20 cellular contexts compared by ENCODE assay signal in the genomic region with DNA sequence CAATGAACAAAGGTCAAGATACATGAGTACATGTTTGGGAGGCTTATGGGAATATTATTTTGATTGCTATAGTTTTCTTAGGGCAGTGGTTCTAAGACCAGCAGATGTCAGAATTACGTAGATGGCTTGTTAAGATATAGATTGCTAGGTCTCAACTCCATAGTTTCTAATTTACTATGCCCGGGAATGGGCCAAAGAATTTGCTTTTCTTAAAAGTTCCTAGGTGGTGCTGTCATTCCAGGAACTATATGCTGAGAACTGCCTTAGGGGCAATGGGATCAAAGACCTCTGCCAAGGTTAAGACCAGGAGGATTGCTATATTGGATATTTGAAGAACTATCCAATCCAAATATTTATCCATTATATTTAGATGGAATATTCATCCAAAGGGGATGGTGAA.
DNase-seq lines count a peak whose midpoint lies in the region; ATAC-seq and TF ChIP-seq lines count a peak whose summit lies in the region.
"Had no signal": no experiment of that assay in that cellular context is flagged by ENCODE, and none has a peak within 500 bp of the region (broad histone marks: within the 10 kb centered on the region; RNA-seq: fewer than 3 reads in every experiment).

No MANE protein-coding gene starts in this region.

- no peak overlapping the region for H2AFZ ChIP-seq in GM23338
- no peak overlapping the region for H2AFZ ChIP-seq in trophoblast cell (ENCODE audit: insufficient read depth, low read length, poor library complexity)

- no CpG with 5 or more reads among the region's 2 CpGs for WGBS in trophoblast cell (ENCODE audit: extremely low coverage, insufficient coverage, insufficient read length)

- H2BK12ac ChIP-seq in trophoblast cell (ENCODE audit: low read length) = no peak overlapping the region

- no peak overlapping the region for H3K4ac ChIP-seq in trophoblast cell (ENCODE audit: low read depth, low read length)

- H2BK5ac ChIP-seq in trophoblast cell (ENCODE audit: low read depth, low read length, poor library complexity) = no peak overlapping the region

- H3K36me3 ChIP-seq in GM23338 (ENCODE audit: insufficient read depth) = no peaks in the 10 kb centered on the region
- H3K36me3 ChIP-seq in trophoblast cell (ENCODE audit: control insufficient read depth in 1 of 2, insufficient read depth in 2 of 2, low read length in 2 of 2) = no peaks in the 10 kb centered on the region
- H3K36me3 ChIP-seq: BLaER1 treated with 17β-estradiol and CSF1 and Interleukin-3, amounts not matched to agents 10 nM and 100 nM had no signal

- H3K27ac Mint-ChIP-seq in GM23338 (no peak overlapping the region), WTC11 (no peak overlapping the region)
- H3K27ac Mint-ChIP-seq: B cell; CD4-positive, alpha-beta T cell; CD8-positive, alpha-beta T cell had no signal

- no peak for ATAC-seq in GM23338
- ATAC-seq in WTC11 = peak; percentile 39
- no peak for ATAC-seq in HG03432 (IDR thresholded peaks at IDR 0.05; ENCODE audit: unreplicated experiment)
- ATAC-seq: A549; CD8-positive, alpha-beta T cell; GM12878 had no signal

- H3K4me1 ChIP-seq in GM23338 (ENCODE audit: insufficient read depth) = no peaks in the 10 kb centered on the region
- no peaks in the 10 kb centered on the region for H3K4me1 ChIP-seq in trophoblast cell (ENCODE audit: control insufficient read depth in 1 of 2, insufficient read depth in 2 of 2, low read length in 2 of 2)
- H3K4me1 ChIP-seq: A549, Caco-2 had no signal

- no peaks in the 10 kb centered on the region for H3K27me3 Mint-ChIP-seq in GM23338 (ENCODE audit: insufficient read depth, low read depth, poor library complexity)
- no peaks in the 10 kb centered on the region for H3K27me3 Mint-ChIP-seq in WTC11 (ENCODE audit: low read depth)
- H3K27me3 Mint-ChIP-seq: B cell; CD4-positive, alpha-beta T cell had no signal

- no peaks in the 10 kb centered on the region for H3K36me3 Mint-ChIP-seq in GM23338 (ENCODE audit: low read depth)
- no peaks in the 10 kb centered on the region for H3K36me3 Mint-ChIP-seq in WTC11

- H4K91ac ChIP-seq in trophoblast cell (ENCODE audit: low read depth, low read length) = no peak overlapping the region

- H3K9me2 ChIP-seq in GM23338 (ENCODE audit: insufficient read depth) = no peaks in the 10 kb centered on the region

- H3K23ac ChIP-seq in trophoblast cell (ENCODE audit: low read length) = no peak overlapping the region

- no peak overlapping the region for H4K12ac ChIP-seq in trophoblast cell (ENCODE audit: low read depth, low read length)

- H3K4me3 ChIP-seq in GM23338 (no peak overlapping the region), trophoblast cell (ENCODE audit: low read depth, low read length) (no peak overlapping the region)
- H3K4me3 ChIP-seq: A549; BLaER1 treated with 17β-estradiol and CSF1 and Interleukin-3, amounts not matched to agents 10 nM and 100 nM; GM12878 had no signal

- no peak overlapping the region for H2AK5ac ChIP-seq in trophoblast cell (ENCODE audit: low read length)

- POLR2A ChIA-PET in WTC11 (lab: Charles Lee) = no interaction called here

- no peak overlapping the region for H4K8ac ChIP-seq in trophoblast cell (ENCODE audit: low read depth, low read length)

- H3K4me2 ChIP-seq in GM23338 (no peak overlapping the region), trophoblast cell (ENCODE audit: low read length) (no peak overlapping the region)
- H3K4me2 ChIP-seq: A549; BLaER1 treated with 17β-estradiol and CSF1 and Interleukin-3, amounts not matched to agents 10 nM and 100 nM had no signal

- no peak overlapping the region for H3K18ac ChIP-seq in trophoblast cell (ENCODE audit: low read length)

- TF ChIP-seq CTCF in GM23338 (conservative IDR thresholded peaks at IDR 0.05; ENCODE audit: low read depth in 2 of 2) (no peak; a peak in 1 of 4 replicates), WTC11 (IDR thresholded peaks at IDR 0.05) (no peak)

- H3K14ac ChIP-seq in trophoblast cell (ENCODE audit: low read length) = no peak overlapping the region

- DNase-seq in GM23338 (ENCODE audit: low spot score) (peak; percentile 6), WTC11 (ENCODE audit: low spot score) (no peak), trophoblast cell (peak; percentile 51 to 77), SIG-M5 (lab: John Stamatoyannopoulos, UW) (no peak)
- DNase-seq: AML-193; Caco-2; Calu3; CD4-positive, alpha-beta T cell; CD8-positive, alpha-beta T cell; DMS79; DND-41; EL; GDM1 had no signal

- H3F3A ChIP-seq in GM23338 (replicated peaks; ENCODE audit: low read depth) = no peaks in the 10 kb centered on the region

- H3K27ac ChIP-seq in GM23338 (ENCODE audit: low read depth) (no peak overlapping the region), trophoblast cell (ENCODE audit: low read depth, low read length) (no peak overlapping the region)
- H3K27ac ChIP-seq: 22Rv1; A549; BLaER1 treated with 17β-estradiol and CSF1 and Interleukin-3, amounts not matched to agents 10 nM and 100 nM; C4-2B had no signal

- H3K4me1 Mint-ChIP-seq in GM23338 (no peaks in the 10 kb centered on the region), WTC11 (no peaks in the 10 kb centered on the region)
- H3K4me1 Mint-ChIP-seq: B cell had no signal

- H3K79me1 ChIP-seq in trophoblast cell (ENCODE audit: low read length) = no peaks in the 10 kb centered on the region

- CTCF ChIA-PET in WTC11 (lab: Charles Lee) = no interaction called here

- no peak overlapping the region for H3K4me3 Mint-ChIP-seq in GM23338
- H3K4me3 Mint-ChIP-seq in WTC11 = no peak overlapping the region
- H3K4me3 Mint-ChIP-seq: B cell; CD4-positive, alpha-beta T cell; CD8-positive, alpha-beta T cell had no signal

- no peaks in the 10 kb centered on the region for H3K27me3 ChIP-seq in GM23338 (ENCODE audit: insufficient read depth)
- no peaks in the 10 kb centered on the region for H3K27me3 ChIP-seq in trophoblast cell (ENCODE audit: insufficient read depth, low read length)
- H3K27me3 ChIP-seq: BLaER1 treated with 17β-estradiol and CSF1 and Interleukin-3, amounts not matched to agents 10 nM and 100 nM had no signal

- H2BK120ac ChIP-seq in trophoblast cell (ENCODE audit: insufficient read depth, low read length, poor library complexity) = no peak overlapping the region

- no peak overlapping the region for H3K9ac ChIP-seq in trophoblast cell (ENCODE audit: low read length)
- H3K9ac ChIP-seq: BLaER1 treated with 17β-estradiol and CSF1 and Interleukin-3, amounts not matched to agents 10 nM and 100 nM had no signal

- no peaks in the 10 kb centered on the region for H4K20me1 ChIP-seq in GM23338 (replicated peaks; ENCODE audit: insufficient read depth)
- H4K20me1 ChIP-seq: BLaER1 treated with 17β-estradiol and CSF1 and Interleukin-3, amounts not matched to agents 10 nM and 100 nM had no signal

- no peaks in the 10 kb centered on the region for H3K9me3 Mint-ChIP-seq in GM23338
- peaks cover 9% of the 10 kb centered on the region; the same call in 1 of the 2 replicates for H3K9me3 Mint-ChIP-seq in WTC11
- H3K9me3 Mint-ChIP-seq: CD4-positive, alpha-beta T cell; CD8-positive, alpha-beta T cell had no signal

- H3K9me3 ChIP-seq in trophoblast cell (ENCODE audit: insufficient read depth, low read depth, low read length) = no peaks in the 10 kb centered on the region
- H3K9me3 ChIP-seq: A549, Caco-2 had no signal

- H3K79me2 ChIP-seq in GM23338 (replicated peaks; ENCODE audit: insufficient read depth) (no peaks in the 10 kb centered on the region), trophoblast cell (ENCODE audit: control insufficient read depth, insufficient read depth, low read length, poor library complexity) (no peaks in the 10 kb centered on the region)

TF ChIP-seq in WTC11, 78 proteins besides CTCF, POLR2A, EP300 and RAD21 (continues in another document):
- no peak for TF ChIP-seq ZNF671 (CRISPR knock-in tag; IDR thresholded peaks at IDR 0.05)
- TF ChIP-seq, protein P1, sequence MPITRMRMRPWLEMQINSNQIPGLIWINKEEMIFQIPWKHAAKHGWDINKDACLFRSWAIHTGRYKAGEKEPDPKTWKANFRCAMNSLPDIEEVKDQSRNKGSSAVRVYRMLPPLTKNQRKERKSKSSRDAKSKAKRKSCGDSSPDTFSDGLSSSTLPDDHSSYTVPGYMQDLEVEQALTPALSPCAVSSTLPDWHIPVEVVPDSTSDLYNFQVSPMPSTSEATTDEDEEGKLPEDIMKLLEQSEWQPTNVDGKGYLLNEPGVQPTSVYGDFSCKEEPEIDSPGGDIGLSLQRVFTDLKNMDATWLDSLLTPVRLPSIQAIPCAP (CRISPR knock-in tag; IDR thresholded peaks at IDR 0.05) = no peak
- TF ChIP-seq ZNF396 (CRISPR knock-in tag; IDR thresholded peaks at IDR 0.05; ENCODE audit: borderline replicate concordance) = no peak
- TF ChIP-seq ZNF121 (CRISPR knock-in tag; IDR thresholded peaks at IDR 0.05) = no peak
- no peak for TF ChIP-seq USF2 (CRISPR knock-in tag; IDR thresholded peaks at IDR 0.05)
- no peak for TF ChIP-seq RELA (CRISPR knock-in tag; IDR thresholded peaks at IDR 0.05; ENCODE audit: borderline replicate concordance)
- no peak for TF ChIP-seq FOXP4 (CRISPR knock-in tag; IDR thresholded peaks at IDR 0.05)
- no peak for TF ChIP-seq CREB1 (CRISPR knock-in tag; IDR thresholded peaks at IDR 0.05)

Comparison
In these comparisons a context has a peak if more than half of its experiments do, and no peak if none do; other contexts are left out.
1. DNase-seq: peak in GM23338 (single experiment) and trophoblast cell (2 of 2); none in WTC11 (single experiment) and SIG-M5 (single experiment).